In the genomic region with DNA sequence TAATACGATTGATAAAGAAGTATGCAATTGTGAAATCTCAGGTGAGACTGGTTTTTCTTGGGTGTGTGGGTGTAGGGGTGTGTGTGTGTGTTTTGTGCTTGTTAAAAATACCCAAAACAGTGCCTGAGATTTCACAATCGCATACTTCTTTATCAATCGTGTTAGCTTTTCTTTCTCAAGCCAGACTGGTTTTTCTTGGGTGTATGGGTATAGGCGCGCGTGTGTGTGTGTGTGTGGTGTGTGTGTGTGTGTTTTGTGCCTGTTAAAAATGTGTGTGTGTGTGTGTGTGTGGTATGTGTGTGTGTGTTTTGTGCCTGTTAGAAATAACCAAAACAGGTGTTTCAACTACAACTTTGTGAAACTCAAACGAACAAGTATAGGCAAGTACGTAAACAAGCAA, we compare ENCODE assay signal across 2 cellular contexts.
TF ChIP-seq lines count a peak whose summit lies in the region.

No MANE protein-coding gene starts in this region.

TF ChIP-seq in GM23338, 12 proteins besides CTCF, POLR2A, EP300 and RAD21 (continues in another document):
- TF ChIP-seq REST (IDR thresholded peaks at IDR 0.05; ENCODE audit: unreplicated experiment) (no peak), ZNF331 (CRISPR knock-in tag; IDR thresholded peaks at IDR 0.05; ENCODE audit: low read depth) (no peak), ZNF462 (CRISPR knock-in tag; IDR thresholded peaks at IDR 0.05) (no peak), CREB1 (CRISPR knock-in tag; IDR thresholded peaks at IDR 0.05; ENCODE audit: low read depth) (no peak), STAT1 (IDR thresholded peaks at IDR 0.05; ENCODE audit: unreplicated experiment) (no peak), JUNB (IDR thresholded peaks at IDR 0.05; ENCODE audit: unreplicated experiment) (no peak), NANOG (IDR thresholded peaks at IDR 0.05; ENCODE audit: borderline replicate concordance) (no peak), EZH2 (IDR thresholded peaks at IDR 0.05; ENCODE audit: low read depth, unreplicated experiment) (no peak), ZNF114 (CRISPR knock-in tag; IDR thresholded peaks at IDR 0.05) (no peak)
- TF ChIP-seq, protein P1, sequence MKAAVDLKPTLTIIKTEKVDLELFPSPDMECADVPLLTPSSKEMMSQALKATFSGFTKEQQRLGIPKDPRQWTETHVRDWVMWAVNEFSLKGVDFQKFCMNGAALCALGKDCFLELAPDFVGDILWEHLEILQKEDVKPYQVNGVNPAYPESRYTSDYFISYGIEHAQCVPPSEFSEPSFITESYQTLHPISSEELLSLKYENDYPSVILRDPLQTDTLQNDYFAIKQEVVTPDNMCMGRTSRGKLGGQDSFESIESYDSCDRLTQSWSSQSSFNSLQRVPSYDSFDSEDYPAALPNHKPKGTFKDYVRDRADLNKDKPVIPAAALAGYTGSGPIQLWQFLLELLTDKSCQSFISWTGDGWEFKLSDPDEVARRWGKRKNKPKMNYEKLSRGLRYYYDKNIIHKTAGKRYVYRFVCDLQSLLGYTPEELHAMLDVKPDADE (IDR thresholded peaks at IDR 0.05), result no peak

TF ChIP-seq in K562, 482 proteins besides CTCF, POLR2A, EP300 and RAD21:
- TF ChIP-seq SPI1 (IDR thresholded peaks at IDR 0.05; ENCODE audit: borderline replicate concordance, low read depth, low read length), result no peak
- TF ChIP-seq SMAD2 (IDR thresholded peaks at IDR 0.05; ENCODE audit: low read depth, low read length), result no peak
- no peak for TF ChIP-seq SLC30A9 (CRISPR knock-in tag; IDR thresholded peaks at IDR 0.05)
- TF ChIP-seq, protein P2, sequence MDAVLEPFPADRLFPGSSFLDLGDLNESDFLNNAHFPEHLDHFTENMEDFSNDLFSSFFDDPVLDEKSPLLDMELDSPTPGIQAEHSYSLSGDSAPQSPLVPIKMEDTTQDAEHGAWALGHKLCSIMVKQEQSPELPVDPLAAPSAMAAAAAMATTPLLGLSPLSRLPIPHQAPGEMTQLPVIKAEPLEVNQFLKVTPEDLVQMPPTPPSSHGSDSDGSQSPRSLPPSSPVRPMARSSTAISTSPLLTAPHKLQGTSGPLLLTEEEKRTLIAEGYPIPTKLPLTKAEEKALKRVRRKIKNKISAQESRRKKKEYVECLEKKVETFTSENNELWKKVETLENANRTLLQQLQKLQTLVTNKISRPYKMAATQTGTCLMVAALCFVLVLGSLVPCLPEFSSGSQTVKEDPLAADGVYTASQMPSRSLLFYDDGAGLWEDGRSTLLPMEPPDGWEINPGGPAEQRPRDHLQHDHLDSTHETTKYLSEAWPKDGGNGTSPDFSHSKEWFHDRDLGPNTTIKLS (IDR thresholded peaks at IDR 0.05; ENCODE audit: borderline replicate concordance, low read depth), result no peak
- TF ChIP-seq DACH1 (IDR thresholded peaks at IDR 0.05; ENCODE audit: partially characterized antibody), result no peak
- TF ChIP-seq ZNF175 (CRISPR knock-in tag; IDR thresholded peaks at IDR 0.05; ENCODE audit: low read depth), result no peak
- no peak for TF ChIP-seq MED1 (CRISPR knock-in tag; IDR thresholded peaks at IDR 0.05; ENCODE audit: borderline replicate concordance)
- TF ChIP-seq, protein P3, sequence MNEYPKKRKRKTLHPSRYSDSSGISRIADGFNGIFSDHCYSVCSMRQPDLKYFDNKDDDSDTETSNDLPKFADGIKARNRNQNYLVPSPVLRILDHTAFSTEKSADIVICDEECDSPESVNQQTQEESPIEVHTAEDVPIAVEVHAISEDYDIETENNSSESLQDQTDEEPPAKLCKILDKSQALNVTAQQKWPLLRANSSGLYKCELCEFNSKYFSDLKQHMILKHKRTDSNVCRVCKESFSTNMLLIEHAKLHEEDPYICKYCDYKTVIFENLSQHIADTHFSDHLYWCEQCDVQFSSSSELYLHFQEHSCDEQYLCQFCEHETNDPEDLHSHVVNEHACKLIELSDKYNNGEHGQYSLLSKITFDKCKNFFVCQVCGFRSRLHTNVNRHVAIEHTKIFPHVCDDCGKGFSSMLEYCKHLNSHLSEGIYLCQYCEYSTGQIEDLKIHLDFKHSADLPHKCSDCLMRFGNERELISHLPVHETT (CRISPR knock-in tag; conservative IDR thresholded peaks at IDR 0.05 in 1 of 2, IDR thresholded peaks at IDR 0.05 in 1 of 2), result no peak
- no peak for TF ChIP-seq ZNF717 (CRISPR knock-in tag; IDR thresholded peaks at IDR 0.05)
- no peak for TF ChIP-seq HNRNPUL1 (IDR thresholded peaks at IDR 0.05; ENCODE audit: low read length)
- TF ChIP-seq ZFX (CRISPR knock-in tag; IDR thresholded peaks at IDR 0.05), result no peak
- no peak for TF ChIP-seq LARP7 (IDR thresholded peaks at IDR 0.05)
- TF ChIP-seq, protein P4, sequence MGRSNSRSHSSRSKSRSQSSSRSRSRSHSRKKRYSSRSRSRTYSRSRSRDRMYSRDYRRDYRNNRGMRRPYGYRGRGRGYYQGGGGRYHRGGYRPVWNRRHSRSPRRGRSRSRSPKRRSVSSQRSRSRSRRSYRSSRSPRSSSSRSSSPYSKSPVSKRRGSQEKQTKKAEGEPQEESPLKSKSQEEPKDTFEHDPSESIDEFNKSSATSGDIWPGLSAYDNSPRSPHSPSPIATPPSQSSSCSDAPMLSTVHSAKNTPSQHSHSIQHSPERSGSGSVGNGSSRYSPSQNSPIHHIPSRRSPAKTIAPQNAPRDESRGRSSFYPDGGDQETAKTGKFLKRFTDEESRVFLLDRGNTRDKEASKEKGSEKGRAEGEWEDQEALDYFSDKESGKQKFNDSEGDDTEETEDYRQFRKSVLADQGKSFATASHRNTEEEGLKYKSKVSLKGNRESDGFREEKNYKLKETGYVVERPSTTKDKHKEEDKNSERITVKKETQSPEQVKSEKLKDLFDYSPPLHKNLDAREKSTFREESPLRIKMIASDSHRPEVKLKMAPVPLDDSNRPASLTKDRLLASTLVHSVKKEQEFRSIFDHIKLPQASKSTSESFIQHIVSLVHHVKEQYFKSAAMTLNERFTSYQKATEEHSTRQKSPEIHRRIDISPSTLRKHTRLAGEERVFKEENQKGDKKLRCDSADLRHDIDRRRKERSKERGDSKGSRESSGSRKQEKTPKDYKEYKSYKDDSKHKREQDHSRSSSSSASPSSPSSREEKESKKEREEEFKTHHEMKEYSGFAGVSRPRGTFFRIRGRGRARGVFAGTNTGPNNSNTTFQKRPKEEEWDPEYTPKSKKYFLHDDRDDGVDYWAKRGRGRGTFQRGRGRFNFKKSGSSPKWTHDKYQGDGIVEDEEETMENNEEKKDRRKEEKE (IDR thresholded peaks at IDR 0.05; ENCODE audit: borderline replicate concordance in 1 of 2, control insufficient read depth in 1 of 2, low read depth in 2 of 2, low read length in 1 of 2), result no peak
- no peak for TF ChIP-seq DPF2 (IDR thresholded peaks at IDR 0.05)
- TF ChIP-seq, protein P5, sequence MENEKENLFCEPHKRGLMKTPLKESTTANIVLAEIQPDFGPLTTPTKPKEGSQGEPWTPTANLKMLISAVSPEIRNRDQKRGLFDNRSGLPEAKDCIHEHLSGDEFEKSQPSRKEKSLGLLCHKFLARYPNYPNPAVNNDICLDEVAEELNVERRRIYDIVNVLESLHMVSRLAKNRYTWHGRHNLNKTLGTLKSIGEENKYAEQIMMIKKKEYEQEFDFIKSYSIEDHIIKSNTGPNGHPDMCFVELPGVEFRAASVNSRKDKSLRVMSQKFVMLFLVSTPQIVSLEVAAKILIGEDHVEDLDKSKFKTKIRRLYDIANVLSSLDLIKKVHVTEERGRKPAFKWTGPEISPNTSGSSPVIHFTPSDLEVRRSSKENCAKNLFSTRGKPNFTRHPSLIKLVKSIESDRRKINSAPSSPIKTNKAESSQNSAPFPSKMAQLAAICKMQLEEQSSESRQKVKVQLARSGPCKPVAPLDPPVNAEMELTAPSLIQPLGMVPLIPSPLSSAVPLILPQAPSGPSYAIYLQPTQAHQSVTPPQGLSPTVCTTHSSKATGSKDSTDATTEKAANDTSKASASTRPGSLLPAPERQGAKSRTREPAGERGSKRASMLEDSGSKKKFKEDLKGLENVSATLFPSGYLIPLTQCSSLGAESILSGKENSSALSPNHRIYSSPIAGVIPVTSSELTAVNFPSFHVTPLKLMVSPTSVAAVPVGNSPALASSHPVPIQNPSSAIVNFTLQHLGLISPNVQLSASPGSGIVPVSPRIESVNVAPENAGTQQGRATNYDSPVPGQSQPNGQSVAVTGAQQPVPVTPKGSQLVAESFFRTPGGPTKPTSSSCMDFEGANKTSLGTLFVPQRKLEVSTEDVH (IDR thresholded peaks at IDR 0.05; ENCODE audit: low read depth, partially characterized antibody), result no peak
- no peak for TF ChIP-seq ZNF75A (CRISPR knock-in tag; IDR thresholded peaks at IDR 0.05)
- TF ChIP-seq RCOR1 (IDR thresholded peaks at IDR 0.05; ENCODE audit: borderline replicate concordance in 1 of 2, low read depth in 2 of 2, low read length in 2 of 2), result no peak
- TF ChIP-seq ZNF551 (CRISPR knock-in tag; IDR thresholded peaks at IDR 0.05), result no peak
